Comparison of ENCODE assay signal across 1 cellular context in the genomic region with DNA sequence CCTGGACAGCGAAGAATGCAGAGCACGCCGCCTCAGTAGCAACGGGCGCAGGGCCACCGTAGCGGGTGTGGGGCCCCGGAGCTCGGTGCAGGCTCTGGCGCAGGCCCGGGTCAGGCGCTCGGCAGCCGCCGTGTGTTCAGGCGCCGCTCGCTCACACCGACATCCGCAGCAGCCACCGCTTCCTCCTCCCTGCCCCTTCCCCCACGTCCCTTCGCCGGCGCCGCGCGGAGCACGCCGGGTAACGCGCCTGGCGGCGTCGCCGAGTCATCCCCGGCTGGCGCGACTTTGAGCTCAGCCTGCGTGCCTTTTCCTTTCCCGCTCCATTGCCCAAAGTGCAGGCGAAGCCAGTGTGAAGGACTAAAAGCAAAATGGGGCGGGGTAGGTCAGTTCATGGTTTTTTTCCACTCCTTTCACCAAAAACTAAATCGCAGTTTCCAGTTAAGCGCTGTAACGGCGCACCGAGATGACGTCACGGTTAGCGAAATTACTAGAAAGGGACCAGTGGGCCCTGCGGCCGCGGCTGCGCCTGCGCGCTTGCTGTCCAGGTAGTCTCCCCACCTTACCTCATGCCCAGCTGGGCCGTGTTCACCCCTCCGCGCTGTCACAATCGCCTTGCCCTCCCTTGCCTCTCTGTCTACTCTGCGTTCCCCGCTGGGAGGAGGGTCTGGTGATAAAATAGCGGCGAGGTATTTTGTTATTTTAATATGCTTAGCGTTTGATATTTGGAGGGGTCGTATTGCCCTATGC.
TF ChIP-seq lines count a peak whose summit lies in the region.

Gene UBQLN1, minus strand, starts transcription at position 191 of the 747 bp plus-strand sequence. CDS start 279 bp downstream, outside the sequence.

TF ChIP-seq in K562, 482 proteins besides CTCF, POLR2A, EP300 and RAD21 (continued from another document):
- no peak; the same call in 1 of the 2 replicates for TF ChIP-seq MYBL2 (IDR thresholded peaks at IDR 0.05; ENCODE audit: low read depth)
- no peak for TF ChIP-seq MYBL2 (CRISPR knock-in tag; IDR thresholded peaks at IDR 0.05; ENCODE audit: borderline replicate concordance)
- TF ChIP-seq ETV1 (tag; conservative IDR thresholded peaks at IDR 0.05; ENCODE audit: low read depth): no peak
- no peak for TF ChIP-seq GABPB2 (CRISPR knock-in tag; conservative IDR thresholded peaks at IDR 0.05)
- TF ChIP-seq, protein P1, sequence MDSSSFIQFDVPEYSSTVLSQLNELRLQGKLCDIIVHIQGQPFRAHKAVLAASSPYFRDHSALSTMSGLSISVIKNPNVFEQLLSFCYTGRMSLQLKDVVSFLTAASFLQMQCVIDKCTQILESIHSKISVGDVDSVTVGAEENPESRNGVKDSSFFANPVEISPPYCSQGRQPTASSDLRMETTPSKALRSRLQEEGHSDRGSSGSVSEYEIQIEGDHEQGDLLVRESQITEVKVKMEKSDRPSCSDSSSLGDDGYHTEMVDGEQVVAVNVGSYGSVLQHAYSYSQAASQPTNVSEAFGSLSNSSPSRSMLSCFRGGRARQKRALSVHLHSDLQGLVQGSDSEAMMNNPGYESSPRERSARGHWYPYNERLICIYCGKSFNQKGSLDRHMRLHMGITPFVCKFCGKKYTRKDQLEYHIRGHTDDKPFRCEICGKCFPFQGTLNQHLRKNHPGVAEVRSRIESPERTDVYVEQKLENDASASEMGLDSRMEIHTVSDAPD (CRISPR knock-in tag; IDR thresholded peaks at IDR 0.05): no peak
- no peak for TF ChIP-seq BCLAF1 (IDR thresholded peaks at IDR 0.05; ENCODE audit: borderline replicate concordance in 1 of 2, control insufficient read depth in 1 of 2, low read depth in 2 of 2, low read length in 1 of 2)
- 0 out of 2 replicates have a peak, but pooled peaks have one; percentile 25 for TF ChIP-seq ZNF12 (CRISPR knock-in tag; IDR thresholded peaks at IDR 0.05)
- TF ChIP-seq ZNF23 (CRISPR knock-in tag; IDR thresholded peaks at IDR 0.05): no peak
- no peak for TF ChIP-seq USF1 (CRISPR knock-in tag; IDR thresholded peaks at IDR 0.05)
- TF ChIP-seq KLF13 (tag; IDR thresholded peaks at IDR 0.05; ENCODE audit: borderline replicate concordance, low read depth): no peak
- no peak for TF ChIP-seq BRD9 (IDR thresholded peaks at IDR 0.05; ENCODE audit: low read depth, partially characterized antibody)
- no peak for TF ChIP-seq THRAP3 (IDR thresholded peaks at IDR 0.05; ENCODE audit: borderline replicate concordance)
- no peak for TF ChIP-seq NR2C1 (IDR thresholded peaks at IDR 0.05)
- TF ChIP-seq NR2C1 (tag; IDR thresholded peaks at IDR 0.05): 0 out of 2 replicates have a peak, but pooled peaks have one; percentile 27
- no peak for TF ChIP-seq MECOM (CRISPR knock-in tag; IDR thresholded peaks at IDR 0.05)
- TF ChIP-seq HLTF (IDR thresholded peaks at IDR 0.05): no peak
- peak; percentile 97 for TF ChIP-seq PHF20 (IDR thresholded peaks at IDR 0.05; ENCODE audit: partially characterized antibody)
- peak; percentile 28 for TF ChIP-seq NELFE (IDR thresholded peaks at IDR 0.05; ENCODE audit: insufficient read depth, insufficient read length)
- TF ChIP-seq, protein P2, sequence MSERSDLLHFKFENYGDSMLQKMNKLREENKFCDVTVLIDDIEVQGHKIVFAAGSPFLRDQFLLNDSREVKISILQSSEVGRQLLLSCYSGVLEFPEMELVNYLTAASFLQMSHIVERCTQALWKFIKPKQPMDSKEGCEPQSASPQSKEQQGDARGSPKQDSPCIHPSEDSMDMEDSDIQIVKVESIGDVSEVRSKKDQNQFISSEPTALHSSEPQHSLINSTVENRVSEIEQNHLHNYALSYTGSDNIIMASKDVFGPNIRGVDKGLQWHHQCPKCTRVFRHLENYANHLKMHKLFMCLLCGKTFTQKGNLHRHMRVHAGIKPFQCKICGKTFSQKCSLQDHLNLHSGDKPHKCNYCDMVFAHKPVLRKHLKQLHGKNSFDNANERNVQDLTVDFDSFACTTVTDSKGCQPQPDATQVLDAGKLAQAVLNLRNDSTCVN (CRISPR knock-in tag; IDR thresholded peaks at IDR 0.05): no peak
- TF ChIP-seq CREM (IDR thresholded peaks at IDR 0.05; ENCODE audit: low read depth): peak; percentile 96
- no peak for TF ChIP-seq SMARCA5 (IDR thresholded peaks at IDR 0.05)
- TF ChIP-seq SMAD4 (CRISPR knock-in tag; conservative IDR thresholded peaks at IDR 0.05): no peak; the same call in 1 of the 2 replicates
- no peak for TF ChIP-seq ZFPM2 (CRISPR knock-in tag; IDR thresholded peaks at IDR 0.05)
- TF ChIP-seq KLF1 (tag; IDR thresholded peaks at IDR 0.05): no peak
- no peak for TF ChIP-seq THRB (CRISPR knock-in tag; conservative IDR thresholded peaks at IDR 0.05)
- TF ChIP-seq ILK (tag; IDR thresholded peaks at IDR 0.05; ENCODE audit: borderline replicate concordance, low read depth): no peak
- no peak for TF ChIP-seq ZNF695 (CRISPR knock-in tag; IDR thresholded peaks at IDR 0.05)
- no peak for TF ChIP-seq ZNF79 (CRISPR knock-in tag; IDR thresholded peaks at IDR 0.05; ENCODE audit: low read depth)
- no peak for TF ChIP-seq PRPF4 (IDR thresholded peaks at IDR 0.05; ENCODE audit: insufficient read depth, low read depth, low read length, poor library complexity, severe bottlenecking)
- TF ChIP-seq, protein P3, sequence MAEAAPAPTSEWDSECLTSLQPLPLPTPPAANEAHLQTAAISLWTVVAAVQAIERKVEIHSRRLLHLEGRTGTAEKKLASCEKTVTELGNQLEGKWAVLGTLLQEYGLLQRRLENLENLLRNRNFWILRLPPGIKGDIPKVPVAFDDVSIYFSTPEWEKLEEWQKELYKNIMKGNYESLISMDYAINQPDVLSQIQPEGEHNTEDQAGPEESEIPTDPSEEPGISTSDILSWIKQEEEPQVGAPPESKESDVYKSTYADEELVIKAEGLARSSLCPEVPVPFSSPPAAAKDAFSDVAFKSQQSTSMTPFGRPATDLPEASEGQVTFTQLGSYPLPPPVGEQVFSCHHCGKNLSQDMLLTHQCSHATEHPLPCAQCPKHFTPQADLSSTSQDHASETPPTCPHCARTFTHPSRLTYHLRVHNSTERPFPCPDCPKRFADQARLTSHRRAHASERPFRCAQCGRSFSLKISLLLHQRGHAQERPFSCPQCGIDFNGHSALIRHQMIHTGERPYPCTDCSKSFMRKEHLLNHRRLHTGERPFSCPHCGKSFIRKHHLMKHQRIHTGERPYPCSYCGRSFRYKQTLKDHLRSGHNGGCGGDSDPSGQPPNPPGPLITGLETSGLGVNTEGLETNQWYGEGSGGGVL (CRISPR knock-in tag; IDR thresholded peaks at IDR 0.05): no peak
- TF ChIP-seq CBFB (CRISPR knock-in tag; IDR thresholded peaks at IDR 0.05): no peak
- TF ChIP-seq KLF10 (CRISPR knock-in tag; IDR thresholded peaks at IDR 0.05): no peak
- no peak for TF ChIP-seq TSHZ1 (CRISPR knock-in tag; IDR thresholded peaks at IDR 0.05)
- no peak for TF ChIP-seq HIVEP1 (CRISPR knock-in tag; IDR thresholded peaks at IDR 0.05)
